ENCODE assay signal across 8 cellular contexts in the genomic region with DNA sequence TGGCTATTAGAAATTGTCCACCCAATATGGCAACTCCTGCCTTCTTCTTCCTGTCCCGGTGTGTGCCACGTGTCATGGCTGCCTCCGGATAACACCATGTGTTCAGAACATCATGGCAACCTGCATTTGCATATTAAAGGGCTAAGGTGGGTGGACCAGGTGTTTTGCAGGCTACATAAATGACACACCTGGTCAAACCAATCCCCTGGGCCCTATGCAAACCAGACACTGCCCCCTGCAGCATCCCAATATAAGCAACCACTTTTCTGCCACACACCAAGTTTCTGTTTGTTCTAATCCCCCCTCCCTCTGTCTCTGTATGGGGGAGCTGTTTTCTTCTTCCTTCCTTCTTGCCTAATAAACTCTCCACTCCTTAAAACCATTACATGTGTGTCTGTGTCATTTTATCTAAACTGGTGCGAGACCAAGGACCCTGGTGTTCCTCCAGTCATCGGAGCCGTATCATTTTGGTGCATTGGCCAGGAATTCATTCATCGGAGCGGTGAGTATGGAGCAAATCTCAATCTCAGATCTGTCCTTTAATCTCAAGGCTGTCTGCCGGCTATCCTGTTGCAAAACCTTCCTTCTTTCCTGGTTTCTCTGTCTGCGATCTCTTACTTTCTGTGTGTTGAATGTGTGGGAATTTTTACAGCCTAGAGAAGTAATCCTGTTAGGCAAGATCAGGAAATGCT. TPM values are rescaled to one million over a fixed set of nuclear protein-coding genes. Genes with fewer than 3 reads are reported as not detected.
DNase-seq lines count a peak whose midpoint lies in the region; ATAC-seq, FAIRE-seq and TF ChIP-seq lines count a peak whose summit lies in the region.

No MANE protein-coding gene starts in this region.

- RAD21 ChIA-PET in GM12878 (lab: Charles Lee; ENCODE audit: unreplicated experiment) = interaction anchor here (0.8 to 1.4 kb wide), 4 partner anchors 179 to 334 kb away, joined by 3 to 4 read pairs (median 3); no protein-coding TSS in a partner anchor

- H3K36me3 ChIP-seq in GM12878 (ENCODE audit: control insufficient read depth in 2 of 2, insufficient read depth in 2 of 2, low read length in 1 of 2) = no peaks in the 10 kb centered on the region
- H3K36me3 ChIP-seq in mesenchymal stem cell (ENCODE audit: control insufficient read depth in 1 of 2, insufficient read depth in 2 of 2, low read depth in 1 of 2, low read length in 2 of 2) = no peaks in the 10 kb centered on the region

- H4K91ac ChIP-seq in mesenchymal stem cell (ENCODE audit: low read length) = no peak overlapping the region

- H2BK12ac ChIP-seq in mesenchymal stem cell (ENCODE audit: low read length in 2 of 2) = no peak overlapping the region

- no peak overlapping the region for H3K4ac ChIP-seq in mesenchymal stem cell (ENCODE audit: low read depth in 1 of 2, low read length in 2 of 2)

- no peak overlapping the region for H3K9ac ChIP-seq in GM12878 (ENCODE audit: control insufficient read depth, insufficient read depth, low read length)
- H3K9ac ChIP-seq in mesenchymal stem cell (ENCODE audit: low read length) = no peak overlapping the region

- no peak overlapping the region for H3K23ac ChIP-seq in mesenchymal stem cell (ENCODE audit: low read length in 2 of 2)

- no TSS peak for BruUV-seq in GM12878 (replicated peaks; lab: Mats Ljungman, UMichigan)

- peaks cover 14% of the 10 kb centered on the region for H3K79me1 ChIP-seq in mesenchymal stem cell (replicated peaks; ENCODE audit: low read length, poor library complexity, severe bottlenecking)

- SMC1A ChIA-PET in GM12878 (lab: Charles Lee; ENCODE audit: uncharacterized antibody, unreplicated experiment) = interaction anchor here (0.6 to 2.9 kb wide), 10 partner anchors 13 to 334 kb away, joined by 3 to 7 read pairs (median 4); no protein-coding TSS in a partner anchor

- no peak overlapping the region for H3K14ac ChIP-seq in mesenchymal stem cell (ENCODE audit: low read length in 2 of 2)

- POLR2A ChIA-PET in GM12878 (lab: Charles Lee) = no interaction called here

- no peaks in the 10 kb centered on the region for H3K79me2 ChIP-seq in GM12878 (ENCODE audit: control insufficient read depth, insufficient read depth, low read length)

- H2BK120ac ChIP-seq in mesenchymal stem cell (ENCODE audit: low read depth, low read length) = no peak overlapping the region

- no peak overlapping the region for H4K8ac ChIP-seq in mesenchymal stem cell (ENCODE audit: low read length)

- in situ Hi-C loops in GM12878 (cut with MboI) = loop anchor here (25.0 kb wide), 1 partner anchor 329 kb away; no protein-coding TSS in a partner anchor

- H2AFZ ChIP-seq in GM12878 (ENCODE audit: control insufficient read depth, low read depth, low read length) (no peak overlapping the region), mesenchymal stem cell (ENCODE audit: low read depth, low read length) (no peak overlapping the region)

- TF ChIP-seq RAD21 in GM12878 (IDR thresholded peaks at IDR 0.05; ENCODE audit: insufficient read depth, low read depth, low read length) = no peak

- DNase-seq in DMS 273 (lab: John Stamatoyannopoulos, UW; ENCODE audit: unreplicated experiment) = peak; percentile 20
- DNase-seq in DMS 273 treated with DMSO at 0.1 percent for 48 hours (lab: John Stamatoyannopoulos, UW) = no peak
- DNase-seq in Jurkat, Clone E6-1 (ENCODE audit: low read depth, low spot score) = peak; percentile 44
- no peak for DNase-seq in GM12878 (ENCODE audit: low read depth, low spot score)
- peak; percentile 22 for DNase-seq in mesenchymal stem cell
- no peak for DNase-seq in NCI-H2227 (lab: John Stamatoyannopoulos, UW; ENCODE audit: unreplicated experiment)

- no peak overlapping the region for H2BK5ac ChIP-seq in mesenchymal stem cell (ENCODE audit: low read depth, low read length, poor library complexity, severe bottlenecking)

- H3K27ac ChIP-seq in GM12878 (ENCODE audit: control insufficient read depth, insufficient read depth) = no peak overlapping the region
- H3K27ac ChIP-seq in mesenchymal stem cell (ENCODE audit: low read length, poor library complexity, severe bottlenecking) = peak overlapping the region; percentile 45

- no peaks in the 10 kb centered on the region for H3K9me3 ChIP-seq in GM12878 (replicated peaks; ENCODE audit: control insufficient read depth, insufficient read depth, low read length)
- H3K9me3 ChIP-seq in mesenchymal stem cell (ENCODE audit: control insufficient read depth, low read length) = no peaks in the 10 kb centered on the region

- H3K4me1 ChIP-seq in GM12878 (ENCODE audit: control insufficient read depth, insufficient read depth, low read length) (no peaks in the 10 kb centered on the region), mesenchymal stem cell (ENCODE audit: control insufficient read depth, insufficient read depth, low read depth, low read length) (no peaks in the 10 kb centered on the region)

- no peak overlapping the region for H3K4me2 ChIP-seq in GM12878 (ENCODE audit: control insufficient read depth, insufficient read depth)
- H3K4me2 ChIP-seq in mesenchymal stem cell (ENCODE audit: low read length, poor library complexity, severe bottlenecking) = no peak overlapping the region

- no peaks in the 10 kb centered on the region for H3K27me3 ChIP-seq in GM12878 (replicated peaks in 1 of 2; ENCODE audit: control insufficient read depth in 2 of 2, insufficient read depth in 2 of 2, low read length in 1 of 2)
- no peaks in the 10 kb centered on the region for H3K27me3 ChIP-seq in mesenchymal stem cell (ENCODE audit: control insufficient read depth in 1 of 2, insufficient read depth in 1 of 2, low read length in 2 of 2)

- no peak overlapping the region for H2BK15ac ChIP-seq in mesenchymal stem cell (ENCODE audit: low read depth, poor library complexity, severe bottlenecking)

- TF ChIP-seq EP300 in GM12878 (IDR thresholded peaks at IDR 0.05; ENCODE audit: borderline replicate concordance in 1 of 2, control insufficient read depth in 1 of 2, low read depth in 2 of 2, low read length in 2 of 2) = no peak

- FAIRE-seq in GM12878 (lab: Jason Lieb, UNC) = no peak

- CTCF ChIA-PET in GM12878 (lab: Yijun Ruan, JAX) = interaction anchor here (0.6 to 4.7 kb wide), 27 partner anchors 11 to 1049 kb away, joined by 3 to 33 read pairs (median 4); no protein-coding TSS in a partner anchor

- intact Hi-C loops in GM12878 (cut with micrococcal nuclease; ENCODE audit: unreplicated experiment) = loop anchor here (1.0 to 5.0 kb wide), 4 partner anchors 70 to 334 kb away; no protein-coding TSS in a partner anchor

- no peak overlapping the region for H3K4me3 ChIP-seq in Jurkat, Clone E6-1 (ENCODE audit: low read length)
- no peak overlapping the region for H3K4me3 ChIP-seq in GM12878
- H3K4me3 ChIP-seq in mesenchymal stem cell (ENCODE audit: insufficient read depth in 1 of 2, low read depth in 1 of 2, low read length in 2 of 2) = no peak overlapping the region

- TF ChIP-seq POLR2A in GM12878 (IDR thresholded peaks at IDR 0.05; ENCODE audit: low read depth, low read length) = no peak

- no peak for TF ChIP-seq CTCF in GM12878 (IDR thresholded peaks at IDR 0.05 in 2 of 3, conservative IDR thresholded peaks at IDR 0.05 in 1 of 3; ENCODE audit: control insufficient read depth in 2 of 3, extremely low read depth in 1 of 3, insufficient read depth in 1 of 3, low read depth in 3 of 3, low read length in 3 of 3)

- peak; percentile 56 for ATAC-seq in GM12878
- ATAC-seq in HG02759 (IDR thresholded peaks at IDR 0.05; ENCODE audit: unreplicated experiment) = no peak
- no peak for ATAC-seq in GM19455 (IDR thresholded peaks at IDR 0.05; ENCODE audit: unreplicated experiment)

- peak overlapping the region; percentile 46 for H2AK5ac ChIP-seq in mesenchymal stem cell (ENCODE audit: low read length, severe bottlenecking)

- H3K18ac ChIP-seq in mesenchymal stem cell (ENCODE audit: low read depth in 1 of 2, low read length in 2 of 2) = no peak overlapping the region

- WGBS in GM12878 (ENCODE audit: insufficient coverage, insufficient replicate concordance, low lambda C conversion rate, missing lambda C conversion rate) = 87% methylated on average over 10 of the region's 10 CpGs
- WGBS in mesenchymal stem cell = 93% methylated on average over 10 of the region's 10 CpGs

- H4K20me1 ChIP-seq in GM12878 (ENCODE audit: control insufficient read depth, insufficient read depth) = no peaks in the 10 kb centered on the region

TF ChIP-seq in GM12878, 131 proteins besides CTCF, POLR2A, EP300 and RAD21:
- TF ChIP-seq TCF12 (IDR thresholded peaks at IDR 0.05; ENCODE audit: low read depth, low read length) = no peak
- no peak for TF ChIP-seq SUZ12 (IDR thresholded peaks at IDR 0.05; ENCODE audit: unreplicated experiment)
- no peak for TF ChIP-seq POLR2AphosphoS2 (IDR thresholded peaks at IDR 0.05; ENCODE audit: low read depth, low read length)
- TF ChIP-seq RBBP5 (conservative IDR thresholded peaks at IDR 0.05) = no peak
- peak; percentile 70; the same call in 1 of the 3 replicates for TF ChIP-seq POU2F2 (IDR thresholded peaks at IDR 0.05; ENCODE audit: borderline replicate concordance, low read depth, low read length)
- TF ChIP-seq YY1 (IDR thresholded peaks at IDR 0.05; ENCODE audit: low read depth, low read length) = peak; percentile 59

RNA-seq across cellular contexts. Expression of a gene that starts 44.5 kb away (rescaled TPM):
- polyA plus RNA-seq in Jurkat, Clone E6-1 (2012; ENCODE audit: insufficient read depth, insufficient read length) = 3.1 TPM
- 3.0 and 6.1 TPM in 2 replicates for total RNA-seq in GM12878 (2013; cell fraction: nucleolus; rRNA removed)
- total RNA-seq in GM12878 (2014; rRNA removed) = 2.3 and 2.5 TPM in 2 replicates
- 3.6 and 3.9 TPM in 2 replicates for total RNA-seq in GM12878 (2014; rRNA removed; fragmentation: Illumina TruSeq; extraction: Trizol)
- total RNA-seq in GM12878 (2021) = 6.5 and 8.1 TPM in 2 replicates
- 1.2 TPM for polyA plus RNA-seq in GM12878 (2011; ENCODE audit: low read depth)
- 5.6 and 6.0 TPM in 2 replicates for polyA plus RNA-seq in GM12878 (2011; rRNA removed)
- 4.8 and 5.1 TPM in 2 replicates for polyA plus RNA-seq in GM12878 (2011; cell fraction: cytosol; rRNA removed)
- polyA plus RNA-seq in GM12878 (2011; cell fraction: nucleus; rRNA removed) = 2.5 and 2.6 TPM in 2 replicates
- 1.4 and 1.7 TPM in 2 replicates for polyA plus RNA-seq in GM12878 (2012)
- 5.0 and 5.4 TPM in 2 replicates for polyA plus RNA-seq in GM12878 (2014; fragmentation: Illumina TruSeq; extraction: Trizol)
- 1 to 10 TPM; 1.8 to 2.3 TPM for polyA plus RNA-seq in GM12878 (2014; fragmentation: Nextera tagmentation; extraction: Ambion mirVana)
- polyA plus RNA-seq in GM12878 (2014; rRNA removed) = 3.4 and 3.5 TPM in 2 replicates
- polyA plus RNA-seq in GM12878 (2016; fragmentation: Nextera tagmentation; extraction: Ambion mirVana) = 1 to 10 TPM; 5.2 to 7.7 TPM
- polyA minus RNA-seq in GM12878 (2011; rRNA and poly(A)+ RNA removed) = 8.9 and 12.4 TPM in 2 replicates
- 5.3 and 8.3 TPM in 2 replicates for polyA minus RNA-seq in GM12878 (2011; cell fraction: cytosol; rRNA and poly(A)+ RNA removed)
- polyA minus RNA-seq in GM12878 (2011; cell fraction: nucleus; rRNA and poly(A)+ RNA removed) = 4.1 and 12.8 TPM in 2 replicates
- polyA plus RNA-seq in mesenchymal stem cell (2013, experiment 1 of 2) = 13.5 TPM
- 13.3 TPM for polyA plus RNA-seq in mesenchymal stem cell (2013, experiment 2 of 2)

Comparison
In these comparisons a context has a peak if more than half of its experiments do, and no peak if none do; other contexts are left out.
1. DNase-seq: peak in DMS 273 (single experiment), Jurkat, Clone E6-1 (single experiment) and mesenchymal stem cell (single experiment); none in DMS 273 treated with DMSO at 0.1 percent for 48 hours (single experiment), GM12878 (single experiment) and NCI-H2227 (single experiment).